Comparison of ENCODE assay signal across 9 cellular contexts in the genomic region with DNA sequence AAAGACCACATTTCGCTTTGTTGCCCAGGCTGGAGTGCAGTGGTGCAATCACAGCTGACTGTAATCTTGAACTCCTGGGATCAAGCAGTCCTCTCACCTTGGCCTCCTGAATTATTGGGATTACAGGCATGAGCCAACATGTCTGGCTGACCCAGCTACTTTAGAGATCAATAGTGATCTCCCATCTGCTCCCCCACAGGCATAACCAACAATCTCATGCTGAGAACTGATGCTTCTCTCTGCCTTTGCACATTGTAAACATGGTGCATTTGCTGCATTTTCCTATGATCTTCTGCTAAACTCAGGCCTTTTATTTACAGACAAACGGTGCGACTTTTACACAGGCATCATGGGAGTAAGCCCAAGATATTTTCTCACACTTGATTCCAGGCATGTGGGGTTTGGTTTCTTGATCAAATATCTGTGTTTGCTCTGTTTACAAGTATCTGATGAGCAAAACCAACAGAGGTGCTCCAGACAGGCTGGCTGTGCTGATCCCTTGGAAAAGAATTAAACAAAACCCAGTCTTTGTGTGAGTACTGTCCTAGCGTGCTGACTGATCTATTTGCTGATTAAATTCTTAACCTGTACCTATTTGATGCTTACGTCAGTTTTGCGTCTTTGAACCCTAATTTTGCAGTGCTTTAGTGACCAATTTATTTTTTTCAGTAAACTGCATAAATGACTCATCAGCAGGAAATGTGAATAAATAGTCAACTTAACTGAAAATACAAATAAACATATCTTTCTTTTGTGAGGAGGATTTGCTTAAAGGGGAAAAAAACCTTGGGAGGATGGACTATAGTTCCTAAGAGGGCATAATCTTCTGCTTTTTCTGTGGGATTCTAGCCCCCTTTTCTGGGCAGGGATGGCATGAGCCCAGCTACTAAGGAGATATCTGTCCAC.
A peak's percentile ranks its signal among the peaks of the same experiment; 100 is the strongest.
DNase-seq lines count a peak whose midpoint lies in the region; ATAC-seq, FAIRE-seq and TF ChIP-seq lines count a peak whose summit lies in the region.
"Had no signal": no experiment of that assay in that cellular context is flagged by ENCODE, and none has a peak within 500 bp of the region (broad histone marks: within the 10 kb centered on the region; RNA-seq: fewer than 3 reads in every experiment).

No MANE protein-coding gene starts in this region.

- peak overlapping the region; percentile 36 for H3K4me2 ChIP-seq in GM12878 (ENCODE audit: control insufficient read depth, insufficient read depth)
- no peak overlapping the region for H3K4me2 ChIP-seq in parathyroid adenoma (ENCODE audit: low read length)

- TF ChIP-seq CTCF in GM12878 (IDR thresholded peaks at IDR 0.05 in 2 of 3, conservative IDR thresholded peaks at IDR 0.05 in 1 of 3; ENCODE audit: control insufficient read depth in 2 of 3, extremely low read depth in 1 of 3, insufficient read depth in 1 of 3, low read depth in 3 of 3, low read length in 3 of 3) = no peak
- no peak for TF ChIP-seq CTCF in parathyroid adenoma (IDR thresholded peaks at IDR 0.05)

- H3K4me3 ChIP-seq in GM12878 (no peak overlapping the region), parathyroid adenoma (ENCODE audit: low read depth, low read length) (no peak overlapping the region), SJCRH30 (no peak overlapping the region)

- TF ChIP-seq EP300 in GM12878 (IDR thresholded peaks at IDR 0.05; ENCODE audit: borderline replicate concordance in 1 of 2, control insufficient read depth in 1 of 2, low read depth in 2 of 2, low read length in 2 of 2) = peak; percentile 99

- H3K9ac ChIP-seq in GM12878 (ENCODE audit: control insufficient read depth, insufficient read depth, low read length) = no peak overlapping the region
- no peak overlapping the region for H3K9ac ChIP-seq in parathyroid adenoma

- BruUV-seq in GM12878 (replicated peaks; lab: Mats Ljungman, UMichigan) = TSS peak; percentile 95

- DNase-seq in NCI-H1930 (lab: John Stamatoyannopoulos, UW) (peak; percentile 8 to 56), GM12878 (ENCODE audit: low read depth, low spot score) (no peak), posterior vena cava (ENCODE audit: low spot score) (no peak), SJCRH30 (no peak)
- DNase-seq: activated naive CD4-positive, alpha-beta T cell treated with anti-CD3 and anti-CD28 coated beads for 36 hours; NCI-H1092 had no signal

- RAD21 ChIA-PET in GM12878 (lab: Charles Lee; ENCODE audit: unreplicated experiment) = interaction anchor here (1.3 to 1.4 kb wide), 3 partner anchors 34 to 163 kb away, joined by 3 read pairs; no protein-coding TSS in a partner anchor

- no peaks in the 10 kb centered on the region for H4K20me1 ChIP-seq in GM12878 (ENCODE audit: control insufficient read depth, insufficient read depth)

- WGBS in GM12878 (ENCODE audit: insufficient coverage, insufficient replicate concordance, low lambda C conversion rate, missing lambda C conversion rate) = 37% methylated on average over 6 of the region's 6 CpGs

- no peaks in the 10 kb centered on the region; the same call in 1 of the 3 replicates for H3K9me3 ChIP-seq in GM12878 (replicated peaks; ENCODE audit: control insufficient read depth, insufficient read depth, low read length)
- no peaks in the 10 kb centered on the region for H3K9me3 ChIP-seq in parathyroid adenoma (ENCODE audit: control insufficient read depth, low read length)
- no peaks in the 10 kb centered on the region for H3K9me3 ChIP-seq in SJCRH30 (replicated peaks)

- ATAC-seq in GM18517 (IDR thresholded peaks at IDR 0.05; ENCODE audit: unreplicated experiment) (peak; percentile 33), GM12878 (peak; percentile 75), HG03354 (IDR thresholded peaks at IDR 0.05; ENCODE audit: poor library complexity, severe bottlenecking, unreplicated experiment) (no peak)

- CTCF ChIA-PET in GM12878 (lab: Yijun Ruan, JAX) = interaction anchor here (1.0 to 2.4 kb wide), 3 partner anchors 21 to 185 kb away, joined by 3 to 8 read pairs (median 4); no protein-coding TSS in a partner anchor

- TF ChIP-seq POLR2A in GM12878 (IDR thresholded peaks at IDR 0.05; ENCODE audit: low read depth, low read length) = no peak

- H3K4me1 ChIP-seq in GM12878 (ENCODE audit: control insufficient read depth, insufficient read depth, low read length) (peaks cover 33% of the 10 kb centered on the region), parathyroid adenoma (peaks cover 6% of the 10 kb centered on the region), SJCRH30 (peaks cover 4% of the 10 kb centered on the region; the same call in 1 of the 2 replicates)

- FAIRE-seq in GM12878 (lab: Jason Lieb, UNC) = no peak

- no peaks in the 10 kb centered on the region for H3K36me3 ChIP-seq in GM12878 (ENCODE audit: control insufficient read depth in 2 of 2, insufficient read depth in 2 of 2, low read length in 1 of 2)
- H3K36me3 ChIP-seq in parathyroid adenoma (ENCODE audit: control insufficient read depth, insufficient read depth, low read length) = no peaks in the 10 kb centered on the region
- H3K36me3 ChIP-seq in SJCRH30 = no peaks in the 10 kb centered on the region

- POLR2A ChIA-PET in GM12878 (lab: Charles Lee) = interaction anchor here (1.1 to 2.8 kb wide), 4 partner anchors 10 to 162 kb away, joined by 3 to 11 read pairs (median 8); no protein-coding TSS in a partner anchor

- in situ Hi-C loops in GM12878 (cut with MboI) = loop anchor here (10.0 kb wide), 1 partner anchor 230 kb away; no protein-coding TSS in a partner anchor

- intact Hi-C loops in GM12878 (cut with micrococcal nuclease; ENCODE audit: unreplicated experiment) (loop anchor here (1.0 to 10.0 kb wide), 2 partner anchors 11 to 190 kb away; partner anchors contain the start of gene NR3C1), posterior vena cava (cut with DNase I) (no loop called here)

- H2AFZ ChIP-seq in GM12878 (ENCODE audit: control insufficient read depth, low read depth, low read length) (peak overlapping the region; percentile 69), parathyroid adenoma (peak overlapping the region; percentile 47)

- H3K79me2 ChIP-seq in GM12878 (ENCODE audit: control insufficient read depth, insufficient read depth, low read length) = no peaks in the 10 kb centered on the region
- H3K79me2 ChIP-seq in parathyroid adenoma = no peaks in the 10 kb centered on the region

- H3K27ac ChIP-seq in GM12878 (ENCODE audit: control insufficient read depth, insufficient read depth) = peak overlapping the region; percentile 64
- H3K27ac ChIP-seq in parathyroid adenoma = no peak overlapping the region
- H3K27ac ChIP-seq in SJCRH30 = no peak overlapping the region

- peak; percentile 13; the same call in 1 of the 2 replicates for TF ChIP-seq RAD21 in GM12878 (IDR thresholded peaks at IDR 0.05; ENCODE audit: insufficient read depth, low read depth, low read length)

- no peaks in the 10 kb centered on the region for H3K27me3 ChIP-seq in GM12878 (replicated peaks in 1 of 2; ENCODE audit: control insufficient read depth in 2 of 2, insufficient read depth in 2 of 2, low read length in 1 of 2)
- H3K27me3 ChIP-seq in parathyroid adenoma (ENCODE audit: control insufficient read depth, insufficient read depth, low read length) = no peaks in the 10 kb centered on the region
- no peaks in the 10 kb centered on the region for H3K27me3 ChIP-seq in SJCRH30

- SMC1A ChIA-PET in GM12878 (lab: Charles Lee; ENCODE audit: uncharacterized antibody, unreplicated experiment) = interaction anchor here (1.0 to 4.4 kb wide), 7 partner anchors 10 to 159 kb away, joined by 3 to 31 read pairs (median 5); no protein-coding TSS in a partner anchor

TF ChIP-seq in GM12878, 131 proteins besides CTCF, POLR2A, EP300 and RAD21 (continues in another document):
- TF ChIP-seq TCF3 (IDR thresholded peaks at IDR 0.05; ENCODE audit: borderline replicate concordance, insufficient read depth, low read depth, low read length) (0 out of 2 replicates have a peak, but pooled peaks have one; percentile 55), MLLT1 (IDR thresholded peaks at IDR 0.05) (no peak)
- TF ChIP-seq, protein P1, sequence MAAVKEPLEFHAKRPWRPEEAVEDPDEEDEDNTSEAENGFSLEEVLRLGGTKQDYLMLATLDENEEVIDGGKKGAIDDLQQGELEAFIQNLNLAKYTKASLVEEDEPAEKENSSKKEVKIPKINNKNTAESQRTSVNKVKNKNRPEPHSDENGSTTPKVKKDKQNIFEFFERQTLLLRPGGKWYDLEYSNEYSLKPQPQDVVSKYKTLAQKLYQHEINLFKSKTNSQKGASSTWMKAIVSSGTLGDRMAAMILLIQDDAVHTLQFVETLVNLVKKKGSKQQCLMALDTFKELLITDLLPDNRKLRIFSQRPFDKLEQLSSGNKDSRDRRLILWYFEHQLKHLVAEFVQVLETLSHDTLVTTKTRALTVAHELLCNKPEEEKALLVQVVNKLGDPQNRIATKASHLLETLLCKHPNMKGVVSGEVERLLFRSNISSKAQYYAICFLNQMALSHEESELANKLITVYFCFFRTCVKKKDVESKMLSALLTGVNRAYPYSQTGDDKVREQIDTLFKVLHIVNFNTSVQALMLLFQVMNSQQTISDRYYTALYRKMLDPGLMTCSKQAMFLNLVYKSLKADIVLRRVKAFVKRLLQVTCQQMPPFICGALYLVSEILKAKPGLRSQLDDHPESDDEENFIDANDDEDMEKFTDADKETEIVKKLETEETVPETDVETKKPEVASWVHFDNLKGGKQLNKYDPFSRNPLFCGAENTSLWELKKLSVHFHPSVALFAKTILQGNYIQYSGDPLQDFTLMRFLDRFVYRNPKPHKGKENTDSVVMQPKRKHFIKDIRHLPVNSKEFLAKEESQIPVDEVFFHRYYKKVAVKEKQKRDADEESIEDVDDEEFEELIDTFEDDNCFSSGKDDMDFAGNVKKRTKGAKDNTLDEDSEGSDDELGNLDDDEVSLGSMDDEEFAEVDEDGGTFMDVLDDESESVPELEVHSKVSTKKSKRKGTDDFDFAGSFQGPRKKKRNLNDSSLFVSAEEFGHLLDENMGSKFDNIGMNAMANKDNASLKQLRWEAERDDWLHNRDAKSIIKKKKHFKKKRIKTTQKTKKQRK (IDR thresholded peaks at IDR 0.05; ENCODE audit: low read depth, low read length) = no peak

Comparison
In these comparisons a context has a peak if more than half of its experiments do, and no peak if none do; other contexts are left out.
1. DNase-seq: peak in NCI-H1930 (2 of 2); none in GM12878 (single experiment), posterior vena cava (single experiment) and SJCRH30 (0 of 2).